In genomic region chr19:13844130-13844631, GRCh38 we compare ENCODE assay signal across 10 cellular contexts. TPM values are rescaled to one million over a fixed set of nuclear protein-coding genes. Genes with fewer than 3 reads are reported as not detected.
DNase-seq lines count a peak whose midpoint lies in the region; ATAC-seq and TF ChIP-seq lines count a peak whose summit lies in the region.
"Had no signal": no experiment of that assay in that cellular context is flagged by ENCODE, and none has a peak within 500 bp of the region (broad histone marks: within the 10 kb centered on the region; RNA-seq: fewer than 3 reads in every experiment).

No MANE protein-coding gene starts in this region.

- intact Hi-C loops in heart right ventricle (cut with DNase I): loop anchor here in 4 of 10 donors (10.0 kb wide), 2 partner anchors 679 to 689 kb away; partner anchors contain the start of genes IER2 (in 3 of the 4) and STX10 (in 3 of the 4)
- intact Hi-C loops in Right ventricle myocardium superior (cut with DNase I): no loop called here
- intact Hi-C loops in naive thymus-derived CD4-positive, alpha-beta T cell (cut with micrococcal nuclease): loop anchor here in 1 of 2 donors (10.0 kb wide), 1 partner anchor 681 kb away; the partner anchor contains the start of gene TECR

- H3K36me3 ChIP-seq in heart right ventricle (peaks cover 0 to 15% (median 0%) of the 10 kb centered on the region in 9 donors), BE2C (no peaks in the 10 kb centered on the region)
- no peaks in the 10 kb centered on the region for H3K36me3 ChIP-seq in naive thymus-derived CD4-positive, alpha-beta T cell (ENCODE audit: control insufficient read depth in 2 of 3, insufficient read depth in 3 of 3, low read length in 3 of 3)

- H3K27ac ChIP-seq in heart right ventricle: peak overlapping the region; percentile 99 to 100 (median 100)
- peak overlapping the region; percentile 91 for H3K27ac ChIP-seq in naive thymus-derived CD4-positive, alpha-beta T cell (ENCODE audit: low read depth, low read length)

- DNase-seq in heart right ventricle: no peak
- no peak for DNase-seq in Right ventricle myocardium superior
- no peak for DNase-seq in central memory CD8-positive, alpha-beta T cell (ENCODE audit: low spot score in 2 of 2)
- DNase-seq in naive thymus-derived CD4-positive, alpha-beta T cell: no peak
- DNase-seq in NCI-H146 (lab: John Stamatoyannopoulos, UW): no peak
- no peak for DNase-seq in BE2C
- DNase-seq: DND-41 had no signal

- H3K9me3 ChIP-seq in heart right ventricle: no peaks in the 10 kb centered on the region
- H3K9me3 ChIP-seq in naive thymus-derived CD4-positive, alpha-beta T cell (ENCODE audit: control insufficient read depth in 2 of 3, low read length in 3 of 3): no peaks in the 10 kb centered on the region
- H3K9me3 ChIP-seq in BE2C: no peaks in the 10 kb centered on the region
- H3K9me3 ChIP-seq: MG63 had no signal

- TF ChIP-seq CTCF in heart right ventricle (IDR thresholded peaks at IDR 0.05) (no peak), BE2C (IDR thresholded peaks at IDR 0.05; ENCODE audit: low read depth, low read length) (no peak)

- 78 to 81% methylated on average over 7 of the region's 7 CpGs for WGBS in heart right ventricle, 2 donors

- POLR2A ChIA-PET in naive thymus-derived CD4-positive, alpha-beta T cell (lab: Charles Lee): interaction anchor here (0.9 kb wide), 1 partner anchor 9 kb away, joined by 3 read pairs; no protein-coding TSS in a partner anchor

- peaks cover 24 to 76% (median 51%) of the 10 kb centered on the region in 9 donors for H3K4me1 ChIP-seq in heart right ventricle
- peaks cover 62 to 69% of the 10 kb centered on the region in 2 donors for H3K4me1 ChIP-seq in naive thymus-derived CD4-positive, alpha-beta T cell (ENCODE audit: control insufficient read depth in 2 of 2, insufficient read depth in 2 of 2, low read length in 2 of 2)
- H3K4me1 ChIP-seq in BE2C: peaks cover 24% of the 10 kb centered on the region

- peak overlapping the region; percentile 100 for H3K27ac Mint-ChIP-seq in central memory CD8-positive, alpha-beta T cell (ENCODE audit: low read depth)
- H3K27ac Mint-ChIP-seq in naive thymus-derived CD4-positive, alpha-beta T cell: peak overlapping the region; percentile 93 to 100 (median 98)

- H3K9me3 Mint-ChIP-seq in central memory CD8-positive, alpha-beta T cell: no peaks in the 10 kb centered on the region
- H3K9me3 Mint-ChIP-seq in naive thymus-derived CD4-positive, alpha-beta T cell: peaks cover 0 to 7% (median 0%) of the 10 kb centered on the region in 11 donors

- H3K36me3 Mint-ChIP-seq in central memory CD8-positive, alpha-beta T cell (ENCODE audit: insufficient read depth): peaks cover 84% of the 10 kb centered on the region
- peaks cover 0 to 6% (median 0%) of the 10 kb centered on the region in 5 donors for H3K36me3 Mint-ChIP-seq in naive thymus-derived CD4-positive, alpha-beta T cell

- CTCF ChIA-PET in naive thymus-derived CD4-positive, alpha-beta T cell (lab: Charles Lee): interaction anchor here (1.2 kb wide), 1 partner anchor 18 kb away, joined by 3 read pairs; no protein-coding TSS in a partner anchor

- H3K4me1 Mint-ChIP-seq in central memory CD8-positive, alpha-beta T cell: peaks cover 63% of the 10 kb centered on the region
- H3K4me1 Mint-ChIP-seq in naive thymus-derived CD4-positive, alpha-beta T cell: peaks cover 22 to 76% (median 60%) of the 10 kb centered on the region in 7 donors

- no peaks in the 10 kb centered on the region for H3K27me3 Mint-ChIP-seq in central memory CD8-positive, alpha-beta T cell
- peaks cover 0 to 3% (median 0%) of the 10 kb centered on the region in 5 donors for H3K27me3 Mint-ChIP-seq in naive thymus-derived CD4-positive, alpha-beta T cell

- H3K4me3 Mint-ChIP-seq in central memory CD8-positive, alpha-beta T cell: peak overlapping the region; percentile 89
- peak overlapping the region; percentile 54 to 92 (median 84) for H3K4me3 Mint-ChIP-seq in naive thymus-derived CD4-positive, alpha-beta T cell

- H3K27me3 ChIP-seq in heart right ventricle (no peaks in the 10 kb centered on the region), BE2C (no peaks in the 10 kb centered on the region)
- no peaks in the 10 kb centered on the region for H3K27me3 ChIP-seq in naive thymus-derived CD4-positive, alpha-beta T cell (ENCODE audit: control insufficient read depth in 2 of 2, insufficient read depth in 2 of 2, low read length in 2 of 2)
- H3K27me3 ChIP-seq: MG63 had no signal

- peak overlapping the region in 1 of 10 donors; percentile 87 for H3K4me3 ChIP-seq in heart right ventricle
- no peak overlapping the region for H3K4me3 ChIP-seq in naive thymus-derived CD4-positive, alpha-beta T cell (ENCODE audit: low read length)
- no peak overlapping the region for H3K4me3 ChIP-seq in BE2C (ENCODE audit: low read depth, low read length)

- ATAC-seq in heart right ventricle (no peak), Right ventricle myocardium superior (ENCODE audit: poor library complexity) (no peak), HG02938 (IDR thresholded peaks at IDR 0.05; ENCODE audit: unreplicated experiment) (no peak), GM18870 (IDR thresholded peaks at IDR 0.05; ENCODE audit: unreplicated experiment) (no peak)
- no peak for ATAC-seq in central memory CD8-positive, alpha-beta T cell (replicated peaks; ENCODE audit: extremely low read depth, poor library complexity, severe bottlenecking)
- ATAC-seq in naive thymus-derived CD4-positive, alpha-beta T cell: no peak

RNA-seq across cellular contexts. Expression of gene NANOS3, which starts 32.8 kb away (rescaled TPM):
- 1 to 10 TPM in 3 of 10 donors, under 1 TPM in 3, not detected in 4; 0.37 to 1.5 (median 0.98) TPM for total RNA-seq in heart right ventricle
- polyA plus RNA-seq in heart right ventricle: 1 to 10 TPM in 1 of 2 donors, under 1 TPM in 1; 0.41 to 2.9 TPM
- 1.8 TPM for total RNA-seq in Right ventricle myocardium superior
- 1 to 10 TPM in 2 of 5 experiments, not detected in 3; 1.3 to 3.4 TPM for total RNA-seq in naive thymus-derived CD4-positive, alpha-beta T cell
- not detected for polyA plus RNA-seq in naive thymus-derived CD4-positive, alpha-beta T cell
- polyA plus RNA-seq in BE2C (2012; ENCODE audit: insufficient read depth, insufficient read length, low read depth): 3.6 TPM

RNA-seq across cellular contexts. Expression of gene ZSWIM4, which starts 48.9 kb away (rescaled TPM):
- 1 to 10 TPM; 2.1 to 7.1 (median 3.0) TPM for total RNA-seq in heart right ventricle
- 1 to 10 TPM; 1.2 to 1.5 TPM for polyA plus RNA-seq in heart right ventricle
- 2.7 TPM for total RNA-seq in Right ventricle myocardium superior
- total RNA-seq in naive thymus-derived CD4-positive, alpha-beta T cell: 1 to 10 TPM; 4.8 to 7.8 (median 5.9) TPM
- polyA plus RNA-seq in naive thymus-derived CD4-positive, alpha-beta T cell: 1 to 10 TPM in 1 of 2 donors, under 1 TPM in 1; 0.73 to 1.6 TPM
- polyA plus RNA-seq in BE2C (2012; ENCODE audit: insufficient read depth, insufficient read length, low read depth): 13.4 TPM
